Comparison of ENCODE assay signal across 23 cellular contexts in genomic region chrX:47746446-47746845, GRCh38.
"Had no signal": no experiment of that assay in that cellular context is flagged by ENCODE, and none has a peak within 500 bp of the region (broad histone marks: within the 10 kb centered on the region; RNA-seq: fewer than 3 reads in every experiment).

No MANE protein-coding gene starts in this region.

- ATAC-seq: esophagus mucosa; left lobe of liver; mucosa of descending colon; naive thymus-derived CD4-positive, alpha-beta T cell; psoas muscle; right cardiac atrium; stimulated activated memory B cell treated with anti-CD40 and anti-IgM and Interleukin-4, amounts not matched to agents 10 μg/mL and 1 μg/mL and 100 μg/mL, for 72 hours had no signal

- DNase-seq: cerebellar nuclear complex; dorsolateral prefrontal cortex; effector CD4-positive, alpha-beta T cell; foreskin melanocyte; hypothalamus; mesenchymal stem cell; mucosa of descending colon; naive thymus-derived CD4-positive, alpha-beta T cell; nucleus accumbens; posterior cingulate gyrus; psoas muscle; right cardiac atrium; sigmoid colon; spleen; stimulated activated CD4-positive, alpha-beta T cell treated with anti-CD3 and anti-CD28 coated beads, Interleukin-4, amount 100 ng/mL, for 4 hours; transverse colon had no signal

- H3K27ac ChIP-seq: dorsolateral prefrontal cortex, epithelial cell of prostate, psoas muscle, sigmoid colon, spleen, transverse colon, vagina had no signal

- H3K36me3 ChIP-seq: sigmoid colon, spleen, transverse colon, vagina had no signal

- H3K4me1 ChIP-seq: psoas muscle, sigmoid colon, spleen, transverse colon, vagina had no signal

- H3K27me3 ChIP-seq: sigmoid colon, transverse colon, vagina had no signal

- FAIRE-seq: colon, keratinocyte had no signal

- H3K9me3 ChIP-seq: mucosa of descending colon, psoas muscle, sigmoid colon, spleen, transverse colon, vagina had no signal

- H3K4me3 ChIP-seq: dorsolateral prefrontal cortex, mucosa of descending colon, psoas muscle, sigmoid colon, spleen, transverse colon, vagina had no signal
